19 cellular contexts compared by ENCODE assay signal in genomic region chr2:178377046-178377445, GRCh38.
DNase-seq lines count a peak whose midpoint lies in the region; ATAC-seq, FAIRE-seq and TF ChIP-seq lines count a peak whose summit lies in the region.
"Had no signal": no experiment of that assay in that cellular context is flagged by ENCODE, and none has a peak within 500 bp of the region (broad histone marks: within the 10 kb centered on the region; RNA-seq: fewer than 3 reads in every experiment).

No MANE protein-coding gene starts in this region.

- no peaks in the 10 kb centered on the region for H3K27me3 ChIP-seq in WERI-Rb-1 (ENCODE audit: insufficient read depth, low read depth, severe bottlenecking)
- H3K27me3 ChIP-seq in endothelial cell of umbilical vein (ENCODE audit: control insufficient read depth in 2 of 2, insufficient read depth in 2 of 2, low read length in 2 of 2), result no peaks in the 10 kb centered on the region
- H3K27me3 ChIP-seq in psoas muscle (ENCODE audit: insufficient read depth in 3 of 3, low read length in 2 of 3), result no peaks in the 10 kb centered on the region
- H3K27me3 ChIP-seq: BLaER1 treated with 17β-estradiol and CSF1 and Interleukin-3, amounts not matched to agents 10 nM and 100 nM had no signal

- H4K20me1 ChIP-seq in endothelial cell of umbilical vein (replicated peaks; ENCODE audit: control insufficient read depth, extremely low read depth, insufficient read depth, low read length), result no peaks in the 10 kb centered on the region
- H4K20me1 ChIP-seq: BLaER1 treated with 17β-estradiol and CSF1 and Interleukin-3, amounts not matched to agents 10 nM and 100 nM had no signal

- no peak overlapping the region for H3K4me3 ChIP-seq in WERI-Rb-1 (ENCODE audit: low read depth, low read length)
- H3K4me3 ChIP-seq in endothelial cell of umbilical vein (replicated peaks in 1 of 3; ENCODE audit: insufficient read depth in 1 of 3, low read depth in 1 of 3, low read length in 3 of 3), result no peak overlapping the region
- H3K4me3 ChIP-seq in psoas muscle, result no peak overlapping the region
- H3K4me3 ChIP-seq: BLaER1 treated with 17β-estradiol and CSF1 and Interleukin-3, amounts not matched to agents 10 nM and 100 nM; GM23248 had no signal

- H3K9me3 ChIP-seq in WERI-Rb-1 (ENCODE audit: severe bottlenecking) (no peaks in the 10 kb centered on the region), endothelial cell of umbilical vein (replicated peaks; ENCODE audit: control insufficient read depth, insufficient read depth, low read length) (no peaks in the 10 kb centered on the region), psoas muscle (no peaks in the 10 kb centered on the region)
- H3K9me3 ChIP-seq: BLaER1 treated with 17β-estradiol and CSF1 and Interleukin-3, amounts not matched to agents 10 nM and 100 nM had no signal

- BruUV-seq in endothelial cell of umbilical vein (replicated peaks; lab: Mats Ljungman, UMichigan), result no TSS peak

- peak overlapping the region; percentile 74 for H3K27ac ChIP-seq in WERI-Rb-1
- no peak overlapping the region for H3K27ac ChIP-seq in endothelial cell of umbilical vein (ENCODE audit: insufficient read depth, low read depth, low read length)
- no peak overlapping the region for H3K27ac ChIP-seq in psoas muscle
- H3K27ac ChIP-seq: BLaER1 treated with 17β-estradiol and CSF1 and Interleukin-3, amounts not matched to agents 10 nM and 100 nM; GM23248 had no signal

- no peak overlapping the region for H3K27ac Mint-ChIP-seq in immature natural killer cell
- H3K27ac Mint-ChIP-seq: B cell; CD8-positive, alpha-beta T cell; HFFc6; IgD-negative memory B cell had no signal

- intact Hi-C loops in endothelial cell of umbilical vein (cut with micrococcal nuclease), result no loop called here
- intact Hi-C loops in psoas muscle (cut with DNase I), result loop anchor here in 1 of 2 donors (5.0 kb wide), 1 partner anchor 35 kb away; no protein-coding TSS in a partner anchor

- H2AFZ ChIP-seq in endothelial cell of umbilical vein (ENCODE audit: low read depth, low read length), result no peak overlapping the region
- H2AFZ ChIP-seq: GM23248 had no signal

- H3K4me1 ChIP-seq in endothelial cell of umbilical vein (ENCODE audit: control insufficient read depth, extremely low read depth, insufficient read depth, low read length), result no peaks in the 10 kb centered on the region
- H3K4me1 ChIP-seq in psoas muscle, result no peaks in the 10 kb centered on the region

- no peaks in the 10 kb centered on the region for H3K9me1 ChIP-seq in endothelial cell of umbilical vein (replicated peaks; ENCODE audit: control insufficient read depth, extremely low read depth, insufficient read depth, low read length)

- no peak for FAIRE-seq in endothelial cell of umbilical vein (lab: Jason Lieb, UNC)
- FAIRE-seq: HepG2 had no signal

- peak; percentile 6 for DNase-seq in HT1080 (ENCODE audit: low read depth)
- DNase-seq in WERI-Rb-1, result no peak
- DNase-seq in endothelial cell of umbilical vein (ENCODE audit: low read depth, low spot score), result peak; percentile 26
- no peak for DNase-seq in psoas muscle
- DNase-seq in immature natural killer cell, result no peak
- DNase-seq: 8988T; Calu3; CD8-positive, alpha-beta T cell; DMS79 treated with DMSO at 0.1 percent for 48 hours; GF-D8; GM23248; HFFc6 had no signal

- TF ChIP-seq CTCF in WERI-Rb-1 (IDR thresholded peaks at IDR 0.05; ENCODE audit: low read depth, low read length), result no peak
- no peak for TF ChIP-seq CTCF in endothelial cell of umbilical vein (IDR thresholded peaks at IDR 0.05; ENCODE audit: extremely low read depth in 1 of 2, insufficient read depth in 1 of 2, low read depth in 1 of 2, low read length in 2 of 2)
- no peak for TF ChIP-seq CTCF in psoas muscle (IDR thresholded peaks at IDR 0.05)

- ATAC-seq in psoas muscle (peak; percentile 12 to 29 (median 20)), HG03457 (IDR thresholded peaks at IDR 0.05; ENCODE audit: unreplicated experiment) (no peak), GM21526 (IDR thresholded peaks at IDR 0.05; ENCODE audit: low FRiP score, unreplicated experiment) (no peak)
- ATAC-seq: CD8-positive, alpha-beta T cell; HCT116; HepG2 had no signal

- peaks cover 7 to 14% (median 7%) of the 10 kb centered on the region in 3 donors for H3K27me3 Mint-ChIP-seq in immature natural killer cell (ENCODE audit: low read depth in 3 of 3)

- no peak overlapping the region for H3K4me3 Mint-ChIP-seq in immature natural killer cell
- H3K4me3 Mint-ChIP-seq: B cell; CD8-positive, alpha-beta T cell; HFFc6; IgD-negative memory B cell had no signal

- no peak for TF ChIP-seq POLR2A in endothelial cell of umbilical vein (IDR thresholded peaks at IDR 0.05; ENCODE audit: low read depth, low read length)

- peaks cover 41% of the 10 kb centered on the region for H3K36me3 ChIP-seq in WERI-Rb-1
- no peaks in the 10 kb centered on the region for H3K36me3 ChIP-seq in endothelial cell of umbilical vein (ENCODE audit: control insufficient read depth in 2 of 2, extremely low read depth in 1 of 2, insufficient read depth in 2 of 2, low read length in 2 of 2)
- peaks cover 0 to 84% of the 10 kb centered on the region in 2 donors for H3K36me3 ChIP-seq in psoas muscle (ENCODE audit: insufficient read depth in 1 of 2, low read depth in 1 of 2)
- H3K36me3 ChIP-seq: BLaER1 treated with 17β-estradiol and CSF1 and Interleukin-3, amounts not matched to agents 10 nM and 100 nM had no signal

- POLR2A ChIA-PET in endothelial cell of umbilical vein (lab: Charles Lee), result interaction anchor here (0.5 kb wide), 1 partner anchor 793 kb away, joined by 4 read pairs; no protein-coding TSS in a partner anchor

- no peaks in the 10 kb centered on the region for H3K4me1 Mint-ChIP-seq in immature natural killer cell
- H3K4me1 Mint-ChIP-seq: B cell, IgD-negative memory B cell had no signal

- no peak overlapping the region for H3K4me2 ChIP-seq in endothelial cell of umbilical vein (ENCODE audit: insufficient read depth, low read length)
- H3K4me2 ChIP-seq: BLaER1 treated with 17β-estradiol and CSF1 and Interleukin-3, amounts not matched to agents 10 nM and 100 nM had no signal

- no peaks in the 10 kb centered on the region for H3K79me2 ChIP-seq in endothelial cell of umbilical vein (ENCODE audit: control insufficient read depth, insufficient read depth, low read length)

- CTCF ChIA-PET in endothelial cell of umbilical vein (lab: Charles Lee), result interaction anchor here (1.2 kb wide), 1 partner anchor 37 kb away, joined by 5 read pairs; no protein-coding TSS in a partner anchor

- no peaks in the 10 kb centered on the region for H3K36me3 Mint-ChIP-seq in immature natural killer cell
- H3K36me3 Mint-ChIP-seq: CD8-positive, alpha-beta T cell had no signal

- dilution Hi-C loops in endothelial cell of umbilical vein (cut with MboI; ENCODE audit: extremely low pct_ligation_motif_present, low sequenced_read_pairs), result no loop called here

- 77 to 98% (median 79%) methylated on average over 3 of the region's 3 CpGs for WGBS in psoas muscle, 3 donors

- H3K9ac ChIP-seq in endothelial cell of umbilical vein (replicated peaks; ENCODE audit: extremely low read depth, insufficient read depth, low read length), result no peak overlapping the region
- H3K9ac ChIP-seq: BLaER1 treated with 17β-estradiol and CSF1 and Interleukin-3, amounts not matched to agents 10 nM and 100 nM; GM23248 had no signal

- H3K9me3 Mint-ChIP-seq in immature natural killer cell, result peaks cover 0 to 5% (median 0%) of the 10 kb centered on the region in 6 donors
- H3K9me3 Mint-ChIP-seq: CD8-positive, alpha-beta T cell; HFFc6; IgD-negative memory B cell had no signal

TF ChIP-seq in endothelial cell of umbilical vein, 7 proteins besides CTCF, POLR2A, EP300 and RAD21:
- TF ChIP-seq MYC (IDR thresholded peaks at IDR 0.05; ENCODE audit: low read depth, low read length) (no peak), FOS (IDR thresholded peaks at IDR 0.05; ENCODE audit: borderline replicate concordance, insufficient read depth, low read length) (no peak), POLR2AphosphoS5 (IDR thresholded peaks at IDR 0.05; ENCODE audit: insufficient read depth, low read depth, low read length) (no peak), JUN (IDR thresholded peaks at IDR 0.05; ENCODE audit: borderline replicate concordance, insufficient read depth, insufficient read length, low read depth) (no peak), MAX (IDR thresholded peaks at IDR 0.05; ENCODE audit: insufficient read depth, insufficient read length) (no peak), GATA2 (IDR thresholded peaks at IDR 0.05; ENCODE audit: insufficient read depth, insufficient read length, low read depth, low read length) (no peak), EZH2 (IDR thresholded peaks at IDR 0.05; ENCODE audit: borderline replicate concordance, low read depth, low read length, severe bottlenecking) (no peak)

Comparison
In these comparisons a context has a peak if more than half of its experiments do, and no peak if none do; other contexts are left out.
1. DNase-seq: peak in HT1080 (single experiment) and endothelial cell of umbilical vein (single experiment); none in WERI-Rb-1 (single experiment), psoas muscle (0 of 2) and immature natural killer cell (0 of 3).
2. ATAC-seq: peak in psoas muscle (4 of 4); none in HG03457 (single experiment) and GM21526 (single experiment).